In genomic region chr17:59712856-59713255, GRCh38 we compare ENCODE assay signal across 1 cellular context.
TF ChIP-seq lines count a peak whose summit lies in the region.

No MANE protein-coding gene starts in this region.

TF ChIP-seq in K562, 482 proteins besides CTCF, POLR2A, EP300 and RAD21 (continued from another document):
- TF ChIP-seq THRB (CRISPR knock-in tag; conservative IDR thresholded peaks at IDR 0.05) (no peak), TARDBP (IDR thresholded peaks at IDR 0.05) (no peak), NFE2L1 (tag; IDR thresholded peaks at IDR 0.05; ENCODE audit: borderline replicate concordance, low read depth) (no peak), SMAD2 (IDR thresholded peaks at IDR 0.05; ENCODE audit: low read depth, low read length) (no peak), ZFP36 (IDR thresholded peaks at IDR 0.05; ENCODE audit: low read depth, low read length, partially characterized antibody) (no peak), ZBED1 (IDR thresholded peaks at IDR 0.05) (no peak), BRD9 (IDR thresholded peaks at IDR 0.05; ENCODE audit: low read depth, partially characterized antibody) (no peak), SMC3 (conservative IDR thresholded peaks at IDR 0.05; ENCODE audit: insufficient read depth, low read depth, low read length) (no peak), NR2C1 (IDR thresholded peaks at IDR 0.05) (no peak), NR2C1 (tag; IDR thresholded peaks at IDR 0.05) (no peak), HOXB6 (CRISPR knock-in tag; IDR thresholded peaks at IDR 0.05; ENCODE audit: borderline replicate concordance) (no peak), NFRKB (IDR thresholded peaks at IDR 0.05; ENCODE audit: low read depth) (no peak), KLF16 (IDR thresholded peaks at IDR 0.05) (no peak)
